Comparison of ENCODE assay signal across 24 cellular contexts in genomic region chr1:4687943-4688342, GRCh38. TPM values are rescaled to one million over a fixed set of nuclear protein-coding genes. Genes with fewer than 3 reads are reported as not detected.
DNase-seq lines count a peak whose midpoint lies in the region; ATAC-seq and TF ChIP-seq lines count a peak whose summit lies in the region.
"Had no signal": no experiment of that assay in that cellular context is flagged by ENCODE, and none has a peak within 500 bp of the region (broad histone marks: within the 10 kb centered on the region; RNA-seq: fewer than 3 reads in every experiment).

No MANE protein-coding gene starts in this region.

- POLR2A ChIA-PET in CD4-positive, alpha-beta memory T cell (lab: Charles Lee; ENCODE audit: partially characterized antibody) = no interaction called here

- no peak overlapping the region for H3K4me3 ChIP-seq in right atrium auricular region
- no peak overlapping the region for H3K4me3 ChIP-seq in dorsolateral prefrontal cortex
- no peak overlapping the region for H3K4me3 ChIP-seq in esophagus squamous epithelium
- no peak overlapping the region for H3K4me3 ChIP-seq in CD4-positive, alpha-beta memory T cell (ENCODE audit: low read length in 2 of 2)
- H3K4me3 ChIP-seq: A549; BLaER1 treated with 17β-estradiol and CSF1 and Interleukin-3, amounts not matched to agents 10 nM and 100 nM had no signal

- no peaks in the 10 kb centered on the region for H3K36me3 ChIP-seq in right atrium auricular region
- no peaks in the 10 kb centered on the region for H3K36me3 ChIP-seq in esophagus squamous epithelium
- no peaks in the 10 kb centered on the region for H3K36me3 ChIP-seq in CD4-positive, alpha-beta memory T cell (ENCODE audit: insufficient read depth, low read length)
- H3K36me3 ChIP-seq: BE2C; BLaER1 treated with 17β-estradiol and CSF1 and Interleukin-3, amounts not matched to agents 10 nM and 100 nM had no signal

- no peaks in the 10 kb centered on the region for H3K9me3 ChIP-seq in right atrium auricular region
- no peaks in the 10 kb centered on the region for H3K9me3 ChIP-seq in esophagus squamous epithelium
- no peaks in the 10 kb centered on the region for H3K9me3 ChIP-seq in CD4-positive, alpha-beta memory T cell (ENCODE audit: control insufficient read depth in 1 of 2, low read length in 2 of 2)
- H3K9me3 ChIP-seq: A549; BE2C; BLaER1 treated with 17β-estradiol and CSF1 and Interleukin-3, amounts not matched to agents 10 nM and 100 nM had no signal

- H3K9me3 Mint-ChIP-seq in neural crest cell = no peaks in the 10 kb centered on the region
- no peaks in the 10 kb centered on the region for H3K9me3 Mint-ChIP-seq in CD4-positive, alpha-beta memory T cell
- H3K9me3 Mint-ChIP-seq: CD14-positive monocyte; CD4-positive, alpha-beta T cell; H9 had no signal

- no peaks in the 10 kb centered on the region for H3K27me3 ChIP-seq in right atrium auricular region
- H3K27me3 ChIP-seq in dorsolateral prefrontal cortex = no peaks in the 10 kb centered on the region
- peaks cover 0 to 8% (median 0%) of the 10 kb centered on the region in 4 donors for H3K27me3 ChIP-seq in esophagus squamous epithelium
- H3K27me3 ChIP-seq in CD4-positive, alpha-beta memory T cell (ENCODE audit: insufficient read depth, low read length) = no peaks in the 10 kb centered on the region
- H3K27me3 ChIP-seq: BE2C had no signal

- peaks cover 20% of the 10 kb centered on the region for H3K4me1 Mint-ChIP-seq in neural crest cell
- H3K4me1 Mint-ChIP-seq in CD4-positive, alpha-beta memory T cell = no peaks in the 10 kb centered on the region
- H3K4me1 Mint-ChIP-seq: CD14-positive monocyte had no signal

- no peaks in the 10 kb centered on the region for H3K27me3 Mint-ChIP-seq in neural crest cell (ENCODE audit: low read depth)
- peaks cover 4 to 19% of the 10 kb centered on the region in 2 donors for H3K27me3 Mint-ChIP-seq in CD4-positive, alpha-beta memory T cell

- TF ChIP-seq CTCF in right atrium auricular region (IDR thresholded peaks at IDR 0.05) = no peak
- no peak for TF ChIP-seq CTCF in dorsolateral prefrontal cortex (IDR thresholded peaks at IDR 0.05 in 54 of 56, conservative IDR thresholded peaks at IDR 0.05 in 2 of 56; ENCODE audit: low read depth in 1 of 56, partially characterized antibody in 56 of 56)
- no peak for TF ChIP-seq CTCF in neural crest cell (conservative IDR thresholded peaks at IDR 0.05)
- no peak for TF ChIP-seq CTCF in esophagus squamous epithelium (IDR thresholded peaks at IDR 0.05)

- CTCF ChIA-PET in CD4-positive, alpha-beta memory T cell (lab: Charles Lee; ENCODE audit: partially characterized antibody) = no interaction called here

- intact Hi-C loops in left ventricle myocardium superior (cut with micrococcal nuclease) (no loop called here), dorsolateral prefrontal cortex (cut with DNase I) (no loop called here), esophagus squamous epithelium (cut with DNase I) (no loop called here)
- intact Hi-C loops in CD4-positive, alpha-beta memory T cell (cut with micrococcal nuclease) = no loop called here

- TF ChIP-seq POLR2A in esophagus squamous epithelium (IDR thresholded peaks at IDR 0.05) = no peak

- H3K27ac Mint-ChIP-seq in neural crest cell (ENCODE audit: unreplicated experiment) = peak overlapping the region; percentile 27
- no peak overlapping the region for H3K27ac Mint-ChIP-seq in CD4-positive, alpha-beta memory T cell
- H3K27ac Mint-ChIP-seq: CD14-positive monocyte; CD4-positive, alpha-beta T cell had no signal

- no peak for ATAC-seq in left ventricle myocardium superior
- ATAC-seq: A549, HCT116 had no signal

- WGBS in esophagus squamous epithelium, 2 donors = 87 to 88% methylated on average over 9 of the region's 11 CpGs

- H3K27ac ChIP-seq in right atrium auricular region (no peak overlapping the region), dorsolateral prefrontal cortex (peak overlapping the region in 30 of 59 donors; percentile 6 to 100 (median 50)), temporal lobe (ENCODE audit: low read depth, low read length) (peak overlapping the region; percentile 41), esophagus squamous epithelium (no peak overlapping the region)
- H3K27ac ChIP-seq in CD4-positive, alpha-beta memory T cell (ENCODE audit: low read depth, low read length) = no peak overlapping the region
- H3K27ac ChIP-seq: A549; BLaER1 treated with 17β-estradiol and CSF1 and Interleukin-3, amounts not matched to agents 10 nM and 100 nM had no signal

- H3K36me3 Mint-ChIP-seq in neural crest cell (ENCODE audit: low read depth) = no peaks in the 10 kb centered on the region
- no peaks in the 10 kb centered on the region for H3K36me3 Mint-ChIP-seq in CD4-positive, alpha-beta memory T cell
- H3K36me3 Mint-ChIP-seq: CD14-positive monocyte had no signal

- no peak overlapping the region for H3K4me3 Mint-ChIP-seq in neural crest cell
- no peak overlapping the region for H3K4me3 Mint-ChIP-seq in CD4-positive, alpha-beta memory T cell
- H3K4me3 Mint-ChIP-seq: CD14-positive monocyte; CD4-positive, alpha-beta T cell; H9 had no signal

- DNase-seq in left ventricle myocardium superior (peak; percentile 14), right atrium auricular region (ENCODE audit: low spot score) (no peak), dorsolateral prefrontal cortex (no peak), neural crest cell (ENCODE audit: low read depth, low spot score) (no peak), esophagus squamous epithelium (lab: John Stamatoyannopoulos, UW) (no peak), GM19238 (ENCODE audit: insufficient read length, low spot score) (no peak)
- no peak for DNase-seq in CD4-positive, alpha-beta memory T cell
- DNase-seq: 8988T; ACHN; AML-193; BE2C; Calu3; CD4-positive, alpha-beta T cell; COR-L47; DMS53; DMS79 treated with DMSO at 0.1 percent for 48 hours; GF-D8; GOT3; H9 had no signal

- H3K4me1 ChIP-seq in right atrium auricular region = no peaks in the 10 kb centered on the region
- no peaks in the 10 kb centered on the region for H3K4me1 ChIP-seq in esophagus squamous epithelium
- no peaks in the 10 kb centered on the region for H3K4me1 ChIP-seq in CD4-positive, alpha-beta memory T cell (ENCODE audit: insufficient read depth, low read length)
- H3K4me1 ChIP-seq: BE2C; BLaER1 treated with 17β-estradiol and CSF1 and Interleukin-3, amounts not matched to agents 10 nM and 100 nM had no signal

RNA-seq across cellular contexts. Expression of gene AJAP1, which starts 33.5 kb away (rescaled TPM):
- total RNA-seq in left ventricle myocardium superior (0.05 TPM), right atrium auricular region (under 1 TPM; 0.04 to 0.08 TPM), dorsolateral prefrontal cortex (10 to 100 TPM; 21.7 to 74.9 (median 55.1) TPM), neural crest cell (1.2 and 1.4 TPM in 2 replicates), temporal lobe (21.9 TPM), esophagus squamous epithelium (1 to 10 TPM in 2 of 4 donors, under 1 TPM in 2; 0.30 to 4.0 (median 1.0) TPM)
- under 1 TPM in 1 of 2 experiments, not detected in 1; 0.09 TPM for total RNA-seq in CD4-positive, alpha-beta memory T cell
- polyA plus RNA-seq in CD4-positive, alpha-beta memory T cell = not detected
- total RNA-seq: Calu3 had no signal
- polyA plus RNA-seq: A549, CD14-positive monocyte had no signal

Comparison
In these comparisons a context has a peak if more than half of its experiments do, and no peak if none do; other contexts are left out.
1. H3K27ac ChIP-seq: peak in dorsolateral prefrontal cortex (30 of 59) and temporal lobe (single experiment); none in right atrium auricular region (0 of 2), esophagus squamous epithelium (0 of 4) and CD4-positive, alpha-beta memory T cell (single experiment).